16 cellular contexts compared by ENCODE assay signal in genomic region chr10:11154333-11154732, GRCh38.
A peak's percentile ranks its signal among the peaks of the same experiment; 100 is the strongest.
DNase-seq lines count a peak whose midpoint lies in the region; ATAC-seq and TF ChIP-seq lines count a peak whose summit lies in the region.
"Had no signal": no experiment of that assay in that cellular context is flagged by ENCODE, and none has a peak within 500 bp of the region (broad histone marks: within the 10 kb centered on the region; RNA-seq: fewer than 3 reads in every experiment).

No MANE protein-coding gene starts in this region.

- no peaks in the 10 kb centered on the region for H3K36me3 Mint-ChIP-seq in activated CD4-positive, alpha-beta T cell treated with anti-CD3 and anti-CD28 coated beads, Interleukin-2, amount 10 ng/mL, durations not matched to agents 24 days and 14 days (ENCODE audit: low read depth)
- H3K36me3 Mint-ChIP-seq in T-cell, result no peaks in the 10 kb centered on the region

- TF ChIP-seq RAD21 in neural cell (conservative IDR thresholded peaks at IDR 0.05), result no peak

- peak overlapping the region; percentile 54 for H3K9ac ChIP-seq in neural cell (ENCODE audit: low read length)
- H3K9ac ChIP-seq: parathyroid adenoma had no signal

- no peaks in the 10 kb centered on the region for H3K9me3 ChIP-seq in neural cell (ENCODE audit: low read length)
- H3K9me3 ChIP-seq: upper lobe of right lung had no signal

- peak overlapping the region; percentile 47 for H3K4me3 ChIP-seq in neural cell (ENCODE audit: low read length)
- H3K4me3 ChIP-seq: upper lobe of right lung had no signal

- H3K4me1 Mint-ChIP-seq in activated CD4-positive, alpha-beta T cell treated with anti-CD3 and anti-CD28 coated beads, Interleukin-2, amount 10 ng/mL, durations not matched to agents 24 days and 14 days, result peaks cover 65% of the 10 kb centered on the region
- H3K4me1 Mint-ChIP-seq in T-cell, result peaks cover 90 to 99% (median 96%) of the 10 kb centered on the region in 3 donors

- peak overlapping the region; percentile 2 for H3K4me3 Mint-ChIP-seq in activated CD4-positive, alpha-beta T cell treated with anti-CD3 and anti-CD28 coated beads, Interleukin-2, amount 10 ng/mL, durations not matched to agents 24 days and 14 days
- peak overlapping the region in 1 of 3 donors; percentile 75 for H3K4me3 Mint-ChIP-seq in T-cell

- DNase-seq in activated CD4-positive, alpha-beta T cell treated with anti-CD3 and anti-CD28 coated beads, Interleukin-2, amount 10 ng/mL, durations not matched to agents 24 days and 14 days, result no peak
- no peak for DNase-seq in activated CD4-positive, alpha-beta T cell treated with anti-CD3 and anti-CD28 coated beads for 48 hours
- DNase-seq in T-cell, result no peak
- DNase-seq in cerebellar cortex (ENCODE audit: low spot score), result no peak
- DNase-seq in stimulated activated CD4-positive, alpha-beta T cell treated with anti-CD3 and anti-CD28 coated beads, Interleukin-4, amount 100 ng/mL, for 24 hours, result no peak
- no peak for DNase-seq in middle frontal gyrus (ENCODE audit: extremely low spot score, low spot score)
- DNase-seq: activated CD8-positive, alpha-beta memory T cell treated with anti-CD3 and anti-CD28 coated beads, Interleukin-2, amount 50 U/mL, for 4 hours; anterior cingulate cortex; KG1; NCI-H1694; Right ventricle myocardium superior; stimulated activated CD4-positive, alpha-beta T cell treated with anti-CD3 and anti-CD28 coated beads, Interleukin-15, amount 100 ng/mL, for 24 hours; upper lobe of right lung had no signal

- H3F3A ChIP-seq in neural cell (ENCODE audit: insufficient read depth, low read length, poor library complexity, severe bottlenecking), result peaks cover 9% of the 10 kb centered on the region

- CTCF ChIA-PET in T-cell (lab: Charles Lee), result interaction anchor here in 1 of 2 donors (1.2 kb wide), 1 partner anchor 10 kb away, joined by 7 read pairs; no protein-coding TSS in a partner anchor

- no peak overlapping the region for H2AFZ ChIP-seq in neural cell (ENCODE audit: low read depth, low read length)
- H2AFZ ChIP-seq: parathyroid adenoma had no signal

- no peaks in the 10 kb centered on the region for H3K27me3 ChIP-seq in neural cell (ENCODE audit: insufficient read depth, low read depth, low read length)
- H3K27me3 ChIP-seq: upper lobe of right lung had no signal

- ATAC-seq in GM21529 (IDR thresholded peaks at IDR 0.05; ENCODE audit: unreplicated experiment), result peak; percentile 52
- no peak for ATAC-seq in T-cell (replicated peaks in 1 of 4)
- ATAC-seq: upper lobe of right lung had no signal

- no peaks in the 10 kb centered on the region for H3K36me3 ChIP-seq in neural cell (ENCODE audit: insufficient read depth, low read length)
- H3K36me3 ChIP-seq: upper lobe of right lung had no signal

- H4K20me1 ChIP-seq in neural cell (ENCODE audit: insufficient read depth), result no peaks in the 10 kb centered on the region

- H3K27ac Mint-ChIP-seq in activated CD4-positive, alpha-beta T cell treated with anti-CD3 and anti-CD28 coated beads, Interleukin-2, amount 10 ng/mL, durations not matched to agents 24 days and 14 days, result peak overlapping the region; percentile 20
- peak overlapping the region; percentile 96 to 98 for H3K27ac Mint-ChIP-seq in T-cell

- peaks cover 12% of the 10 kb centered on the region for H3K79me2 ChIP-seq in neural cell (replicated peaks; ENCODE audit: insufficient read depth, low read length)
- H3K79me2 ChIP-seq: parathyroid adenoma had no signal

- intact Hi-C loops in activated CD4-positive, alpha-beta T cell treated with anti-CD3 and anti-CD28 coated beads, Interleukin-2, amount 10 ng/mL, durations not matched to agents 24 days and 14 days (cut with micrococcal nuclease), result loop anchor here (1.0 kb wide), 1 partner anchor 9 kb away; no protein-coding TSS in a partner anchor

- TF ChIP-seq CTCF in neural cell (IDR thresholded peaks at IDR 0.05; ENCODE audit: poor library complexity, severe bottlenecking), result no peak

- H3K27ac ChIP-seq in neural cell (ENCODE audit: low read length), result peak overlapping the region; percentile 87
- H3K27ac ChIP-seq: parathyroid adenoma, upper lobe of right lung had no signal

- H3K9me3 Mint-ChIP-seq in activated CD4-positive, alpha-beta T cell treated with anti-CD3 and anti-CD28 coated beads, Interleukin-2, amount 10 ng/mL, durations not matched to agents 24 days and 14 days, result no peaks in the 10 kb centered on the region
- no peaks in the 10 kb centered on the region for H3K9me3 Mint-ChIP-seq in T-cell

- H3K4me2 ChIP-seq in neural cell (ENCODE audit: low read length), result peak overlapping the region; percentile 70

- POLR2A ChIA-PET in T-cell (lab: Charles Lee), result interaction anchor here in 1 of 2 donors (1.6 kb wide), 1 partner anchor 12 kb away, joined by 4 read pairs; no protein-coding TSS in a partner anchor

- no peaks in the 10 kb centered on the region for H3K27me3 Mint-ChIP-seq in activated CD4-positive, alpha-beta T cell treated with anti-CD3 and anti-CD28 coated beads, Interleukin-2, amount 10 ng/mL, durations not matched to agents 24 days and 14 days
- H3K27me3 Mint-ChIP-seq in T-cell, result no peaks in the 10 kb centered on the region

- no peak for TF ChIP-seq EP300 in neural cell (conservative IDR thresholded peaks at IDR 0.05; ENCODE audit: poor library complexity, severe bottlenecking)

- H3K9me2 ChIP-seq in neural cell (ENCODE audit: insufficient read depth, low read length), result no peaks in the 10 kb centered on the region

TF ChIP-seq in neural cell, 6 proteins besides CTCF, POLR2A, EP300 and RAD21:
- TF ChIP-seq SMC3 (conservative IDR thresholded peaks at IDR 0.05; ENCODE audit: poor library complexity) (no peak), POLR2AphosphoS5 (IDR thresholded peaks at IDR 0.05) (no peak), EZH2 (IDR thresholded peaks at IDR 0.05; ENCODE audit: borderline replicate concordance, insufficient read depth, low read length, poor library complexity, severe bottlenecking) (no peak)
